In genomic region chrX:45598841-45599240, GRCh38 we compare ENCODE assay signal across 24 cellular contexts.
A peak's percentile ranks its signal among the peaks of the same experiment; 100 is the strongest.
DNase-seq lines count a peak whose midpoint lies in the region.
"Had no signal": no experiment of that assay in that cellular context is flagged by ENCODE, and none has a peak within 500 bp of the region (broad histone marks: within the 10 kb centered on the region; RNA-seq: fewer than 3 reads in every experiment).

No MANE protein-coding gene starts in this region.

- no peak overlapping the region for H3K4me3 Mint-ChIP-seq in activated CD4-positive, alpha-beta memory T cell treated with anti-CD3 and anti-CD28 coated beads, Interleukin-2, amount 10 ng/mL, durations not matched to agents 7 days and 5 days
- H3K4me3 Mint-ChIP-seq: activated naive CD8-positive, alpha-beta T cell treated with anti-CD3 and anti-CD28 coated beads, Interleukin-2, amount 10 ng/mL, durations not matched to agents 7 days and 5 days; activated T-cell treated with anti-CD3 and anti-CD28 coated beads, Interleukin-2, amount 50 U/mL, for 24 hours; CD14-positive monocyte; nephron progenitor cell; stimulated activated effector memory CD8-positive, alpha-beta T cell treated with anti-CD3 and anti-CD28 coated beads, Interleukin-12 subunit alpha, Interleukin-12 subunit beta, amount 100 ng/mL, for 72 hours; T-helper 17 cell had no signal

- no peaks in the 10 kb centered on the region for H3K4me1 Mint-ChIP-seq in activated CD4-positive, alpha-beta memory T cell treated with anti-CD3 and anti-CD28 coated beads, Interleukin-2, amount 10 ng/mL, durations not matched to agents 7 days and 5 days
- H3K4me1 Mint-ChIP-seq: activated naive CD8-positive, alpha-beta T cell treated with anti-CD3 and anti-CD28 coated beads, Interleukin-2, amount 10 ng/mL, durations not matched to agents 7 days and 5 days; CD14-positive monocyte; nephron progenitor cell; stimulated activated effector memory CD8-positive, alpha-beta T cell treated with anti-CD3 and anti-CD28 coated beads, Interleukin-12 subunit alpha, Interleukin-12 subunit beta, amount 100 ng/mL, for 72 hours; T-helper 17 cell had no signal

- CTCF ChIA-PET in activated CD4-positive, alpha-beta memory T cell treated with anti-CD3 and anti-CD28 coated beads, Interleukin-2, amount 10 ng/mL, durations not matched to agents 7 days and 5 days (lab: Charles Lee): no interaction called here

- POLR2A ChIA-PET in activated CD4-positive, alpha-beta memory T cell treated with anti-CD3 and anti-CD28 coated beads, Interleukin-2, amount 10 ng/mL, durations not matched to agents 7 days and 5 days (lab: Charles Lee): no interaction called here

- DNase-seq in GM03348 (ENCODE audit: low spot score) (peak; percentile 23), RPMI7951 (ENCODE audit: low read depth) (peak; percentile 42), fibroblast of gingiva (ENCODE audit: low read depth) (peak; percentile 70), renal cortical epithelial cell (ENCODE audit: low read depth) (peak; percentile 33), hypothalamus (lab: John Stamatoyannopoulos, UW) (no peak), NCI-H1694 (lab: John Stamatoyannopoulos, UW) (no peak)
- DNase-seq in activated CD4-positive, alpha-beta memory T cell treated with anti-CD3 and anti-CD28 coated beads, Interleukin-2, amount 10 ng/mL, durations not matched to agents 7 days and 5 days: no peak
- DNase-seq: activated CD4-positive, alpha-beta T cell treated with anti-CD3 and anti-CD28 coated beads for 48 hours; activated gamma-delta T cell; activated naive CD8-positive, alpha-beta T cell treated with anti-CD3 and anti-CD28 coated beads, Interleukin-2, amount 10 ng/mL, durations not matched to agents 7 days and 5 days; activated T-cell treated with anti-CD3 and anti-CD28 coated beads, Interleukin-2, amount 50 U/mL, for 24 hours; Calu3; cerebellar nuclear complex; foreskin melanocyte; NCI-H1436; NCI-H2107; NCI-H446 treated with DMSO at 0.1 percent for 48 hours; nephron progenitor cell; right cardiac atrium; stimulated activated CD4-positive, alpha-beta T cell treated with anti-CD3 and anti-CD28 coated beads, Interleukin-4, amount 100 ng/mL, for 24 hours; T-helper 17 cell; upper lobe of left lung had no signal

- H3K27ac Mint-ChIP-seq in activated CD4-positive, alpha-beta memory T cell treated with anti-CD3 and anti-CD28 coated beads, Interleukin-2, amount 10 ng/mL, durations not matched to agents 7 days and 5 days: no peak overlapping the region
- H3K27ac Mint-ChIP-seq: activated naive CD8-positive, alpha-beta T cell treated with anti-CD3 and anti-CD28 coated beads, Interleukin-2, amount 10 ng/mL, durations not matched to agents 7 days and 5 days; activated T-cell treated with anti-CD3 and anti-CD28 coated beads, Interleukin-2, amount 50 U/mL, for 24 hours; CD14-positive monocyte; nephron progenitor cell; stimulated activated effector memory CD8-positive, alpha-beta T cell treated with anti-CD3 and anti-CD28 coated beads, Interleukin-12 subunit alpha, Interleukin-12 subunit beta, amount 100 ng/mL, for 72 hours; T-helper 17 cell had no signal

- H3K27me3 Mint-ChIP-seq in activated CD4-positive, alpha-beta memory T cell treated with anti-CD3 and anti-CD28 coated beads, Interleukin-2, amount 10 ng/mL, durations not matched to agents 7 days and 5 days: no peaks in the 10 kb centered on the region
- H3K27me3 Mint-ChIP-seq: T-helper 17 cell had no signal

- no peaks in the 10 kb centered on the region for H3K9me3 Mint-ChIP-seq in activated CD4-positive, alpha-beta memory T cell treated with anti-CD3 and anti-CD28 coated beads, Interleukin-2, amount 10 ng/mL, durations not matched to agents 7 days and 5 days
- H3K9me3 Mint-ChIP-seq: activated naive CD8-positive, alpha-beta T cell treated with anti-CD3 and anti-CD28 coated beads, Interleukin-2, amount 10 ng/mL, durations not matched to agents 7 days and 5 days; activated T-cell treated with anti-CD3 and anti-CD28 coated beads, Interleukin-2, amount 50 U/mL, for 24 hours; stimulated activated effector memory CD8-positive, alpha-beta T cell treated with anti-CD3 and anti-CD28 coated beads, Interleukin-12 subunit alpha, Interleukin-12 subunit beta, amount 100 ng/mL, for 72 hours had no signal

- no peaks in the 10 kb centered on the region for H3K36me3 Mint-ChIP-seq in activated CD4-positive, alpha-beta memory T cell treated with anti-CD3 and anti-CD28 coated beads, Interleukin-2, amount 10 ng/mL, durations not matched to agents 7 days and 5 days (ENCODE audit: low read depth)
- H3K36me3 Mint-ChIP-seq: activated naive CD8-positive, alpha-beta T cell treated with anti-CD3 and anti-CD28 coated beads, Interleukin-2, amount 10 ng/mL, durations not matched to agents 7 days and 5 days; CD14-positive monocyte; stimulated activated effector memory CD8-positive, alpha-beta T cell treated with anti-CD3 and anti-CD28 coated beads, Interleukin-12 subunit alpha, Interleukin-12 subunit beta, amount 100 ng/mL, for 72 hours had no signal

Comparison
In these comparisons a context has a peak if more than half of its experiments do, and no peak if none do; other contexts are left out.
1. DNase-seq: peak in GM03348 (single experiment), RPMI7951 (single experiment), fibroblast of gingiva (single experiment) and renal cortical epithelial cell (single experiment); none in hypothalamus (0 of 51), NCI-H1694 (single experiment) and activated CD4-positive, alpha-beta memory T cell treated with anti-CD3 and anti-CD28 coated beads, Interleukin-2, amount 10 ng/mL, durations not matched to agents 7 days and 5 days (single experiment).